Comparison of ENCODE assay signal across 13 cellular contexts in the genomic region with DNA sequence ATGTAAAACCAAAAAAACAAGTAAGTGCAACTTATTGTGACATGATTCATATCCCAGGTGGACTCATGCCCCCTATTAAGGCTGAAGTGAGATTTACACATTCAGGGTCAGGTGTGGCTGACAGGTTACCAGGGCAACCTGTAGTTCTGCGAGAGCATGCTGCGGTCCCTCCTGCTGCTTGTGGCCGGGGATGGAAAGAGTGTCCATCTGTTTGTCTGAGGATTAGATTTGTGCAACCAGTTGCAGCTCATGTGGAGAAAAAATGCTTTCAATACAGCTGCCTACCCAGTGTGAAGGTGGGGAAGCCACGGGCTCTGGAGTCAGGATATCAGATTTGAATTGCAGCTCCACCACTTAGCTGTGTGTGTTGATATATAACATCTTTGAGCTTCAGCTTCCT.
"Had no signal": no experiment of that assay in that cellular context is flagged by ENCODE, and none has a peak within 500 bp of the region (broad histone marks: within the 10 kb centered on the region; RNA-seq: fewer than 3 reads in every experiment).

No MANE protein-coding gene starts in this region.

- H3K4me1 Mint-ChIP-seq: activated T-helper 17 cell treated with anti-CD3 and anti-CD28 coated beads, Interleukin-2, amount 50 U/mL, for 72 hours; naive thymus-derived CD4-positive, alpha-beta T cell had no signal

- ATAC-seq: activated CD4-positive, CD25-positive, alpha-beta regulatory T cell treated with anti-CD3 and anti-CD28 coated beads, Interleukin-2, amount 50 U/mL, for 24 hours; activated T-helper 17 cell treated with anti-CD3 and anti-CD28 coated beads, Interleukin-2, amount 50 U/mL, for 72 hours; left lung; naive thymus-derived CD4-positive, alpha-beta T cell had no signal

- H3K27ac Mint-ChIP-seq: activated T-helper 17 cell treated with anti-CD3 and anti-CD28 coated beads, Interleukin-2, amount 50 U/mL, for 72 hours; naive thymus-derived CD4-positive, alpha-beta T cell had no signal

- DNase-seq: activated CD4-positive, alpha-beta T cell treated with anti-CD3 and anti-CD28 coated beads, Interleukin-2, amount 50 U/mL, for 1 hour; activated naive CD4-positive, alpha-beta T cell treated with Interleukin-2 at 50 U/mL for 16 hours; anterior cingulate cortex; brain microvascular endothelial cell; dermis blood vessel endothelial cell; head of caudate nucleus; left lung; naive thymus-derived CD4-positive, alpha-beta T cell; stimulated activated CD4-positive, alpha-beta T cell treated with anti-CD3 and anti-CD28 coated beads, Interleukin-2, amount 100 ng/mL, for 24 hours; T-helper 9 cell; tibial artery had no signal

- H3K4me3 Mint-ChIP-seq: activated T-helper 17 cell treated with anti-CD3 and anti-CD28 coated beads, Interleukin-2, amount 50 U/mL, for 72 hours; naive thymus-derived CD4-positive, alpha-beta T cell had no signal
